ENCODE assay signal across 8 cellular contexts in the genomic region with DNA sequence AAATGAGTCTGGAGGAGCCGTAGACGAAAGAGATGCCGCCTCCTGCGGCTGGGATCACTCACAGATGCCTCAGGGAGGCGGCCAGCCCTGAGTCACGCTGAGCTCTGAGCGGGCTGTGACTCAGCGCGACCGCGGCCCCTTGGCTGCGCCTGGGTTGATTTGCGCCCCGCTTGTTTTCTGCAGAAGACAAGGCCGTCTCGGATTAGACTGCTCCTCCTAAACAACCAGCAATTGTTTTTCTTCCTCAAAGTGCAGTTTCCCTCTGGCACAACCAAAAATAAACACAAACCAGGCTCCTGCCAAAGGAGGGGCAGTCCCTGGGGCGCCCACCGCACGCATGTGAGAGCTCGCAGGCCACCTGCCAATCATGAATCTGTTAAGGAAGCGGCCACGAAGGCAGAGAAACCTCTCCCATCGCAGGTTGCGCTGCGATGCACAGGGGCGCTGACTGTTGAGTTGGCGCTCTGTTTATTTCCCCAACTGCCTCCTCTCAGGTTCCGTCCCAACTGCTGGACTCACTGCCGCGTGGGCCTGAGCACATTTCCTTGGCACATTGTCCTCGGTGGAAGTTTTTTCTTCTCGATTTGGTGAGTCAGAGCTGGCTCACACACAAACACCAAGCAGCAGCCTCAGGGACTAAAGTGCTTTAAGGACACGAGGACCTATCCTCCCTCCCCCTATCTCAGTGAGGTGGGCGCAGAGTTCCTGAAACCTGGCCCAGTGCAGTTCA.
A peak's percentile ranks its signal among the peaks of the same experiment; 100 is the strongest.
DNase-seq lines count a peak whose midpoint lies in the region; ATAC-seq and TF ChIP-seq lines count a peak whose summit lies in the region.

No MANE protein-coding gene starts in this region.

- H3K9me3 Mint-ChIP-seq in HFFc6, result no peaks in the 10 kb centered on the region
- peaks cover 0 to 4% (median 0%) of the 10 kb centered on the region in 11 donors for H3K9me3 Mint-ChIP-seq in naive thymus-derived CD4-positive, alpha-beta T cell
- no peaks in the 10 kb centered on the region for H3K9me3 Mint-ChIP-seq in stimulated activated memory B cell treated with anti-CD40 and anti-IgM and Interleukin-4, amounts not matched to agents 10 μg/mL and 1 μg/mL and 100 μg/mL, for 72 hours

- DNase-seq in GM10266 (ENCODE audit: extremely low spot score) (peak; percentile 75), HFFc6 (peak; percentile 80), NCI-H460 (ENCODE audit: extremely low read depth, low read depth) (peak; percentile 71), erythroblast (lab: John Stamatoyannopoulos, UW) (peak; percentile 95 to 96), cortex of kidney (lab: John Stamatoyannopoulos, UW) (no peak)
- DNase-seq in activated CD8-positive, alpha-beta memory T cell treated with anti-CD3 and anti-CD28 coated beads, Interleukin-2, amount 50 U/mL, for 48 hours, result peak; percentile 89
- DNase-seq in naive thymus-derived CD4-positive, alpha-beta T cell, result peak in 4 of 9 donors; percentile 3 to 72 (median 11)

- peaks cover 39% of the 10 kb centered on the region for H3K4me1 Mint-ChIP-seq in HFFc6 (ENCODE audit: low read depth)
- H3K4me1 Mint-ChIP-seq in naive thymus-derived CD4-positive, alpha-beta T cell, result peaks cover 0 to 12% (median 9%) of the 10 kb centered on the region in 7 donors
- peaks cover 13% of the 10 kb centered on the region for H3K4me1 Mint-ChIP-seq in stimulated activated memory B cell treated with anti-CD40 and anti-IgM and Interleukin-4, amounts not matched to agents 10 μg/mL and 1 μg/mL and 100 μg/mL, for 72 hours

- POLR2A ChIA-PET in naive thymus-derived CD4-positive, alpha-beta T cell (lab: Charles Lee), result no interaction called here

- H3K4me3 ChIP-seq in naive thymus-derived CD4-positive, alpha-beta T cell (ENCODE audit: low read length), result peak overlapping the region; percentile 41

- peak; percentile 83 for ATAC-seq in naive thymus-derived CD4-positive, alpha-beta T cell
- peak; percentile 93 for ATAC-seq in stimulated activated memory B cell treated with anti-CD40 and anti-IgM and Interleukin-4, amounts not matched to agents 10 μg/mL and 1 μg/mL and 100 μg/mL, for 72 hours

- TF ChIP-seq CTCF in GM10266 (IDR thresholded peaks at IDR 0.05; ENCODE audit: control insufficient read depth, insufficient read depth, low read depth, missing control alignments) (no peak), HFFc6 (IDR thresholded peaks at IDR 0.05) (no peak)

- peak; percentile 65 for TF ChIP-seq POLR2A in erythroblast (IDR thresholded peaks at IDR 0.05; ENCODE audit: low read length)

- H3K4me1 ChIP-seq in naive thymus-derived CD4-positive, alpha-beta T cell (ENCODE audit: control insufficient read depth in 2 of 2, insufficient read depth in 2 of 2, low read length in 2 of 2), result no peaks in the 10 kb centered on the region

- intact Hi-C loops in naive thymus-derived CD4-positive, alpha-beta T cell (cut with micrococcal nuclease), result no loop called here

- peak overlapping the region; percentile 82 for H3K4me3 Mint-ChIP-seq in HFFc6
- H3K4me3 Mint-ChIP-seq in naive thymus-derived CD4-positive, alpha-beta T cell, result peak overlapping the region in 9 of 10 donors; percentile 42 to 78 (median 62)
- H3K4me3 Mint-ChIP-seq in stimulated activated memory B cell treated with anti-CD40 and anti-IgM and Interleukin-4, amounts not matched to agents 10 μg/mL and 1 μg/mL and 100 μg/mL, for 72 hours, result peak overlapping the region; percentile 72

- CTCF ChIA-PET in naive thymus-derived CD4-positive, alpha-beta T cell (lab: Charles Lee), result no interaction called here

- no peaks in the 10 kb centered on the region for H3K9me3 ChIP-seq in naive thymus-derived CD4-positive, alpha-beta T cell (ENCODE audit: control insufficient read depth in 2 of 3, low read length in 3 of 3)

- H3K27me3 Mint-ChIP-seq in HFFc6 (ENCODE audit: insufficient read depth), result no peaks in the 10 kb centered on the region
- peaks cover 0 to 15% (median 6%) of the 10 kb centered on the region in 5 donors for H3K27me3 Mint-ChIP-seq in naive thymus-derived CD4-positive, alpha-beta T cell
- no peaks in the 10 kb centered on the region for H3K27me3 Mint-ChIP-seq in stimulated activated memory B cell treated with anti-CD40 and anti-IgM and Interleukin-4, amounts not matched to agents 10 μg/mL and 1 μg/mL and 100 μg/mL, for 72 hours

- peak overlapping the region; percentile 95 for H3K27ac Mint-ChIP-seq in HFFc6
- peak overlapping the region in 1 of 9 donors; percentile 71 for H3K27ac Mint-ChIP-seq in naive thymus-derived CD4-positive, alpha-beta T cell
- H3K27ac Mint-ChIP-seq in stimulated activated memory B cell treated with anti-CD40 and anti-IgM and Interleukin-4, amounts not matched to agents 10 μg/mL and 1 μg/mL and 100 μg/mL, for 72 hours, result peak overlapping the region; percentile 88

- H3K27me3 ChIP-seq in naive thymus-derived CD4-positive, alpha-beta T cell (ENCODE audit: control insufficient read depth in 2 of 2, insufficient read depth in 2 of 2, low read length in 2 of 2), result no peaks in the 10 kb centered on the region

- no peak overlapping the region for H3K27ac ChIP-seq in naive thymus-derived CD4-positive, alpha-beta T cell (ENCODE audit: low read depth, low read length)

- H3K36me3 ChIP-seq in naive thymus-derived CD4-positive, alpha-beta T cell (ENCODE audit: control insufficient read depth in 2 of 3, insufficient read depth in 3 of 3, low read length in 3 of 3), result no peaks in the 10 kb centered on the region

- H3K36me3 Mint-ChIP-seq in HFFc6 (ENCODE audit: low read depth), result peaks cover 10% of the 10 kb centered on the region; the same call in 1 of the 2 replicates
- no peaks in the 10 kb centered on the region for H3K36me3 Mint-ChIP-seq in naive thymus-derived CD4-positive, alpha-beta T cell
- no peaks in the 10 kb centered on the region for H3K36me3 Mint-ChIP-seq in stimulated activated memory B cell treated with anti-CD40 and anti-IgM and Interleukin-4, amounts not matched to agents 10 μg/mL and 1 μg/mL and 100 μg/mL, for 72 hours
